ENCODE assay signal across 9 cellular contexts in genomic region chr15:96332854-96333193, GRCh38. TPM values are rescaled to one million over a fixed set of nuclear protein-coding genes. Genes with fewer than 3 reads are reported as not detected.
A peak's percentile ranks its signal among the peaks of the same experiment; 100 is the strongest.
DNase-seq lines count a peak whose midpoint lies in the region; ATAC-seq and TF ChIP-seq lines count a peak whose summit lies in the region.
"Had no signal": no experiment of that assay in that cellular context is flagged by ENCODE, and none has a peak within 500 bp of the region (broad histone marks: within the 10 kb centered on the region; RNA-seq: fewer than 3 reads in every experiment).

No MANE protein-coding gene starts in this region.

- H3K27ac ChIP-seq in lower lobe of right lung (peak overlapping the region; percentile 90), upper lobe of left lung (peak overlapping the region; percentile 89 to 94 (median 94))

- H3K9me3 ChIP-seq in lower lobe of right lung (no peaks in the 10 kb centered on the region), upper lobe of left lung (no peaks in the 10 kb centered on the region)

- H3K36me3 ChIP-seq in lower lobe of right lung (peaks cover 21% of the 10 kb centered on the region), upper lobe of left lung (peaks cover 0 to 25% (median 0%) of the 10 kb centered on the region in 4 donors)

- peaks cover 1% of the 10 kb centered on the region for H3K9me3 Mint-ChIP-seq in activated naive CD4-positive, alpha-beta T cell treated with anti-CD3 and anti-CD28 coated beads for 36 hours
- peaks cover 0 to 11% of the 10 kb centered on the region in 2 donors for H3K9me3 Mint-ChIP-seq in activated naive CD4-positive, alpha-beta T cell treated with anti-CD3 and anti-CD28 coated beads, Interleukin-2, amount 50 U/mL, for 72 hours
- peaks cover 0 to 12% (median 0%) of the 10 kb centered on the region in 5 experiments for H3K9me3 Mint-ChIP-seq in brain

- 1 to 3% methylated on average over 13 of the region's 13 CpGs for WGBS in upper lobe of left lung, 2 donors

- H3K27me3 ChIP-seq in lower lobe of right lung (ENCODE audit: low read depth), result peaks cover 20% of the 10 kb centered on the region
- H3K27me3 ChIP-seq in upper lobe of left lung, result peaks cover 0 to 8% (median 2%) of the 10 kb centered on the region in 4 donors

- peaks cover 3% of the 10 kb centered on the region for H3K36me3 Mint-ChIP-seq in activated naive CD4-positive, alpha-beta T cell treated with anti-CD3 and anti-CD28 coated beads for 36 hours (ENCODE audit: low read depth)
- peaks cover 0 to 57% of the 10 kb centered on the region in 2 donors for H3K36me3 Mint-ChIP-seq in activated naive CD4-positive, alpha-beta T cell treated with anti-CD3 and anti-CD28 coated beads, Interleukin-2, amount 50 U/mL, for 72 hours
- peaks cover 59% of the 10 kb centered on the region for H3K36me3 Mint-ChIP-seq in brain

- no peak for DNase-seq in activated naive CD4-positive, alpha-beta T cell treated with anti-CD3 and anti-CD28 coated beads for 36 hours
- DNase-seq in activated naive CD4-positive, alpha-beta T cell treated with anti-CD3 and anti-CD28 coated beads, Interleukin-2, amount 50 U/mL, for 72 hours (ENCODE audit: low spot score in 2 of 2), result no peak
- DNase-seq in lower lobe of right lung, result no peak
- DNase-seq in upper lobe of left lung, result no peak
- DNase-seq in GOT3 (lab: John Stamatoyannopoulos, UW), result no peak
- DNase-seq in MV-4-11 (lab: John Stamatoyannopoulos, UW), result no peak
- DNase-seq: DND-41 had no signal

- H3K27ac Mint-ChIP-seq in activated naive CD4-positive, alpha-beta T cell treated with anti-CD3 and anti-CD28 coated beads for 36 hours, result no peak overlapping the region
- H3K27ac Mint-ChIP-seq in activated naive CD4-positive, alpha-beta T cell treated with anti-CD3 and anti-CD28 coated beads, Interleukin-2, amount 50 U/mL, for 72 hours, result no peak overlapping the region
- H3K27ac Mint-ChIP-seq in brain, result peak overlapping the region; percentile 93 to 100 (median 98)

- no peak for TF ChIP-seq POLR2A in upper lobe of left lung (IDR thresholded peaks at IDR 0.05)

- H3K4me3 ChIP-seq in lower lobe of right lung (peak overlapping the region; percentile 71), upper lobe of left lung (peak overlapping the region; percentile 62 to 78 (median 64))

- no peak for TF ChIP-seq CTCF in brain (conservative IDR thresholded peaks at IDR 0.05)
- TF ChIP-seq CTCF in lower lobe of right lung (IDR thresholded peaks at IDR 0.05), result no peak
- TF ChIP-seq CTCF in upper lobe of left lung (IDR thresholded peaks at IDR 0.05), result no peak

- H3K4me1 Mint-ChIP-seq in activated naive CD4-positive, alpha-beta T cell treated with anti-CD3 and anti-CD28 coated beads for 36 hours (ENCODE audit: low read depth), result peaks cover 21% of the 10 kb centered on the region
- H3K4me1 Mint-ChIP-seq in brain, result peaks cover 45% of the 10 kb centered on the region

- CTCF ChIA-PET in activated naive CD4-positive, alpha-beta T cell treated with anti-CD3 and anti-CD28 coated beads for 36 hours (lab: Charles Lee), result no interaction called here

- H3K27me3 Mint-ChIP-seq in activated naive CD4-positive, alpha-beta T cell treated with anti-CD3 and anti-CD28 coated beads for 36 hours (ENCODE audit: low read depth), result peaks cover 79% of the 10 kb centered on the region
- H3K27me3 Mint-ChIP-seq in brain, result peaks cover 65% of the 10 kb centered on the region

- H3K4me1 ChIP-seq in lower lobe of right lung (peaks cover under 1% of the 10 kb centered on the region), upper lobe of left lung (peaks cover 4 to 30% (median 17%) of the 10 kb centered on the region in 4 donors)

- no peak for TF ChIP-seq EP300 in upper lobe of left lung (IDR thresholded peaks at IDR 0.05)

- peak overlapping the region; percentile 49 for H3K4me3 Mint-ChIP-seq in activated naive CD4-positive, alpha-beta T cell treated with anti-CD3 and anti-CD28 coated beads for 36 hours
- H3K4me3 Mint-ChIP-seq in brain, result peak overlapping the region; percentile 90 to 97 (median 94)

- ATAC-seq in activated naive CD4-positive, alpha-beta T cell treated with anti-CD3 and anti-CD28 coated beads, Interleukin-2, amount 50 U/mL, for 72 hours, result no peak
- no peak for ATAC-seq in lower lobe of right lung
- ATAC-seq in upper lobe of left lung (ENCODE audit: low FRiP score in 2 of 2), result no peak
- ATAC-seq in GM19467 (IDR thresholded peaks at IDR 0.05; ENCODE audit: unreplicated experiment), result no peak

- intact Hi-C loops in activated naive CD4-positive, alpha-beta T cell treated with anti-CD3 and anti-CD28 coated beads for 36 hours (cut with micrococcal nuclease), result no loop called here
- intact Hi-C loops in lower lobe of right lung (cut with DNase I), result no loop called here

RNA-seq across cellular contexts. Expression of gene NR2F2, which starts 2.3 kb away (rescaled TPM):
- not detected for total RNA-seq in activated naive CD4-positive, alpha-beta T cell treated with anti-CD3 and anti-CD28 coated beads for 36 hours
- total RNA-seq in activated naive CD4-positive, alpha-beta T cell treated with anti-CD3 and anti-CD28 coated beads, Interleukin-2, amount 50 U/mL, for 72 hours, result not detected
- 60.4 TPM for polyA plus RNA-seq in brain (ENCODE audit: insufficient read depth, low read depth, low replicate concordance)
- total RNA-seq in lower lobe of right lung (50.6 TPM), upper lobe of left lung (10 to 100 TPM; 10.8 to 64.7 (median 30.1) TPM)

Comparison
In these comparisons a context has a peak if more than half of its experiments do, and no peak if none do; other contexts are left out.
1. H3K27ac Mint-ChIP-seq: peak in brain (5 of 5); none in activated naive CD4-positive, alpha-beta T cell treated with anti-CD3 and anti-CD28 coated beads for 36 hours (single experiment) and activated naive CD4-positive, alpha-beta T cell treated with anti-CD3 and anti-CD28 coated beads, Interleukin-2, amount 50 U/mL, for 72 hours (0 of 2).
2. RNA of gene NR2F2, which starts 2.3 kb away (total RNA-seq): 50.6 TPM in lower lobe of right lung (single experiment) and 10.8 to 64.7 TPM in upper lobe of left lung; not detected in activated naive CD4-positive, alpha-beta T cell treated with anti-CD3 and anti-CD28 coated beads for 36 hours and not detected in activated naive CD4-positive, alpha-beta T cell treated with anti-CD3 and anti-CD28 coated beads, Interleukin-2, amount 50 U/mL, for 72 hours; every median in the first group is over 10 times any median in the second.